17 cellular contexts compared by ENCODE assay signal in genomic region chrX:2897311-2897689, GRCh38. TPM values are rescaled to one million over a fixed set of nuclear protein-coding genes. Genes with fewer than 3 reads are reported as not detected.
DNase-seq lines count a peak whose midpoint lies in the region; ATAC-seq, FAIRE-seq and TF ChIP-seq lines count a peak whose summit lies in the region.
"Had no signal": no experiment of that assay in that cellular context is flagged by ENCODE, and none has a peak within 500 bp of the region (broad histone marks: within the 10 kb centered on the region; RNA-seq: fewer than 3 reads in every experiment).

No MANE protein-coding gene starts in this region.

- H2BK12ac ChIP-seq in H1 (ENCODE audit: low read depth, low read length): peak overlapping the region; percentile 50; the same call in 1 of the 2 replicates

- no peak overlapping the region for H3K4me3 ChIP-seq in H1 (ENCODE audit: extremely low read depth in 1 of 4, insufficient read depth in 2 of 4, low read depth in 3 of 4, low read length in 4 of 4)
- H3K4me3 ChIP-seq in mesodermal cell (ENCODE audit: extremely low read depth, insufficient read depth, low read length, poor library complexity, severe bottlenecking): no peak overlapping the region
- no peak overlapping the region for H3K4me3 ChIP-seq in SJCRH30
- H3K4me3 ChIP-seq: lung had no signal

- no peak overlapping the region for H2AFZ ChIP-seq in H1 (ENCODE audit: low read length)

- H3K9me3 ChIP-seq in H1 (ENCODE audit: insufficient read depth in 2 of 2, low read depth in 1 of 2, low read length in 1 of 2) (no peaks in the 10 kb centered on the region), mesodermal cell (ENCODE audit: control insufficient read depth, low read length) (no peaks in the 10 kb centered on the region), SJCRH30 (replicated peaks) (no peaks in the 10 kb centered on the region)

- no peak for TF ChIP-seq POLR2A in H1 (IDR thresholded peaks at IDR 0.05; ENCODE audit: control extremely low read depth in 1 of 2, low read depth in 2 of 2, low read length in 2 of 2)

- H3K27ac ChIP-seq in H1 (ENCODE audit: low read depth, low read length): no peak overlapping the region
- H3K27ac ChIP-seq in mesodermal cell (ENCODE audit: low read depth, low read length, severe bottlenecking): peak overlapping the region; percentile 71
- no peak overlapping the region for H3K27ac ChIP-seq in SJCRH30

- no peak for FAIRE-seq in H1 (lab: Jason Lieb, UNC)
- FAIRE-seq: A204.1 had no signal

- H3K27ac Mint-ChIP-seq in activated CD8-positive, alpha-beta T cell treated with anti-CD3 and anti-CD28 coated beads, Interleukin-2, amount 10 ng/mL, durations not matched to agents 7 days and 5 days: no peak overlapping the region
- H3K27ac Mint-ChIP-seq in activated CD8-positive, alpha-beta T cell treated with anti-CD3 and anti-CD28 coated beads for 36 hours: no peak overlapping the region
- peak overlapping the region; percentile 97 for H3K27ac Mint-ChIP-seq in type B pancreatic cell
- no peak overlapping the region for H3K27ac Mint-ChIP-seq in T-helper 2 cell treated with Interferon-gamma antibody and Interleukin-4, amounts not matched to agents 5 μg/mL and 100 μg/mL, for 36 hours
- H3K27ac Mint-ChIP-seq: activated T-helper 17 cell treated with anti-CD3 and anti-CD28 coated beads, Interleukin-2, amount 50 U/mL, for 72 hours; dendritic cell treated with granulocyte-macrophage colony-stimulating factor and Interleukin-4, amounts not matched to agents 40 ng/mL and 50 ng/mL, for 4 days; HFFc6; stimulated activated naive CD8-positive, alpha-beta T cell treated with anti-CD3 and anti-CD28 coated beads, Interleukin-15, Interleukin-2, amounts not matched to agents 100 ng/mL and 50 ng/mL, for 24 hours had no signal

- no peak overlapping the region for H3K23ac ChIP-seq in H1 (ENCODE audit: insufficient read length)

- no peak for DNase-seq in activated CD8-positive, alpha-beta T cell treated with anti-CD3 and anti-CD28 coated beads, Interleukin-2, amount 10 ng/mL, durations not matched to agents 7 days and 5 days
- DNase-seq in activated CD8-positive, alpha-beta T cell treated with anti-CD3 and anti-CD28 coated beads for 36 hours: no peak
- no peak for DNase-seq in H1 (ENCODE audit: low read depth in 1 of 2, low spot score in 2 of 2)
- no peak for DNase-seq in type B pancreatic cell (ENCODE audit: extremely low spot score, unreplicated experiment)
- no peak for DNase-seq in SJCRH30
- DNase-seq in GM19238 (ENCODE audit: insufficient read length, low spot score): no peak
- DNase-seq in T-helper 2 cell treated with Interferon-gamma antibody and Interleukin-4, amounts not matched to agents 5 μg/mL and 100 μg/mL, for 36 hours (ENCODE audit: low spot score): no peak
- DNase-seq: HFFc6, NCI-H226, spleen had no signal

- H3K27me3 ChIP-seq in H1 (replicated peaks in 1 of 4; ENCODE audit: control insufficient read depth in 3 of 4, extremely low read depth in 1 of 4, insufficient read depth in 3 of 4, low read length in 3 of 4): no peaks in the 10 kb centered on the region
- H3K27me3 ChIP-seq in SJCRH30: no peaks in the 10 kb centered on the region
- H3K27me3 ChIP-seq: spleen had no signal

- peak overlapping the region; percentile 79 for H4K8ac ChIP-seq in H1 (ENCODE audit: extremely low read depth, insufficient read depth, low read length)

- no peak overlapping the region for H3K9ac ChIP-seq in H1 (replicated peaks in 1 of 4; ENCODE audit: extremely low read depth in 1 of 4, low read depth in 3 of 4, low read length in 3 of 4)

- POLR2A ChIA-PET in activated CD8-positive, alpha-beta T cell treated with anti-CD3 and anti-CD28 coated beads, Interleukin-2, amount 10 ng/mL, durations not matched to agents 7 days and 5 days (lab: Charles Lee): no interaction called here
- POLR2A ChIA-PET in activated CD8-positive, alpha-beta T cell treated with anti-CD3 and anti-CD28 coated beads for 36 hours (lab: Charles Lee): no interaction called here
- POLR2A ChIA-PET in H1 (lab: Charles Lee; ENCODE audit: partially characterized antibody): interaction anchor here (1.0 to 1.5 kb wide), 2 partner anchors 29 to 32 kb away, joined by 3 to 4 read pairs; partner anchors contain the start of gene ARSD

- H3K18ac ChIP-seq in H1 (ENCODE audit: extremely low read depth, low read length): no peak overlapping the region; the same call in 1 of the 2 replicates

- H4K91ac ChIP-seq in H1 (replicated peaks; ENCODE audit: insufficient read length, low read length): no peak overlapping the region

- H3K79me1 ChIP-seq in H1 (ENCODE audit: low read depth, low read length): no peaks in the 10 kb centered on the region

- H3K36me3 ChIP-seq in H1 (ENCODE audit: control insufficient read depth in 2 of 4, insufficient read depth in 4 of 4, low read length in 3 of 4) (no peaks in the 10 kb centered on the region), mesodermal cell (ENCODE audit: control insufficient read depth, insufficient read depth, low read length) (no peaks in the 10 kb centered on the region), SJCRH30 (no peaks in the 10 kb centered on the region)
- H3K36me3 ChIP-seq: spleen had no signal

- H3K4me1 ChIP-seq in H1 (replicated peaks in 1 of 4; ENCODE audit: control insufficient read depth in 3 of 4, insufficient read depth in 4 of 4, low read length in 3 of 4): peaks cover 0 to 10% (median 6%) of the 10 kb centered on the region in 4 experiments; a peak in 6 of 7 replicates
- peaks cover 8% of the 10 kb centered on the region for H3K4me1 ChIP-seq in mesodermal cell (ENCODE audit: control insufficient read depth, insufficient read depth, low read length, poor library complexity, severe bottlenecking)
- H3K4me1 ChIP-seq in SJCRH30: peaks cover 7% of the 10 kb centered on the region; the same call in 1 of the 2 replicates

- H2BK20ac ChIP-seq in H1 (ENCODE audit: low read length): no peak overlapping the region

- peak overlapping the region; percentile 38 for H3K4me3 Mint-ChIP-seq in activated CD8-positive, alpha-beta T cell treated with anti-CD3 and anti-CD28 coated beads, Interleukin-2, amount 10 ng/mL, durations not matched to agents 7 days and 5 days
- no peak overlapping the region for H3K4me3 Mint-ChIP-seq in activated CD8-positive, alpha-beta T cell treated with anti-CD3 and anti-CD28 coated beads for 36 hours
- H3K4me3 Mint-ChIP-seq in type B pancreatic cell: peak overlapping the region; percentile 82
- H3K4me3 Mint-ChIP-seq in T-helper 2 cell treated with Interferon-gamma antibody and Interleukin-4, amounts not matched to agents 5 μg/mL and 100 μg/mL, for 36 hours: no peak overlapping the region
- H3K4me3 Mint-ChIP-seq: activated CD4-positive, alpha-beta T cell treated with anti-CD3 and anti-CD28 coated beads, Interleukin-2, amount 10 ng/mL, durations not matched to agents 7 days and 5 days; activated T-helper 17 cell treated with anti-CD3 and anti-CD28 coated beads, Interleukin-2, amount 50 U/mL, for 72 hours; dendritic cell treated with granulocyte-macrophage colony-stimulating factor and Interleukin-4, amounts not matched to agents 40 ng/mL and 50 ng/mL, for 4 days; HFFc6; stimulated activated naive CD8-positive, alpha-beta T cell treated with anti-CD3 and anti-CD28 coated beads, Interleukin-15, Interleukin-2, amounts not matched to agents 100 ng/mL and 50 ng/mL, for 24 hours had no signal

- no peak for TF ChIP-seq EP300 in H1 (IDR thresholded peaks at IDR 0.05; ENCODE audit: borderline replicate concordance in 1 of 2, low read depth in 2 of 2, low read length in 2 of 2)

- H3K4ac ChIP-seq in H1 (replicated peaks; ENCODE audit: insufficient read length, low read depth, low read length): no peak overlapping the region

- no peaks in the 10 kb centered on the region for H3K9me3 Mint-ChIP-seq in activated CD8-positive, alpha-beta T cell treated with anti-CD3 and anti-CD28 coated beads, Interleukin-2, amount 10 ng/mL, durations not matched to agents 7 days and 5 days (ENCODE audit: insufficient read depth)
- no peaks in the 10 kb centered on the region for H3K9me3 Mint-ChIP-seq in activated CD8-positive, alpha-beta T cell treated with anti-CD3 and anti-CD28 coated beads for 36 hours
- H3K9me3 Mint-ChIP-seq in type B pancreatic cell: peaks cover under 1% of the 10 kb centered on the region
- H3K9me3 Mint-ChIP-seq in T-helper 2 cell treated with Interferon-gamma antibody and Interleukin-4, amounts not matched to agents 5 μg/mL and 100 μg/mL, for 36 hours: no peaks in the 10 kb centered on the region
- H3K9me3 Mint-ChIP-seq: activated CD4-positive, alpha-beta T cell treated with anti-CD3 and anti-CD28 coated beads, Interleukin-2, amount 10 ng/mL, durations not matched to agents 7 days and 5 days; activated T-helper 17 cell treated with anti-CD3 and anti-CD28 coated beads, Interleukin-2, amount 50 U/mL, for 72 hours; dendritic cell treated with granulocyte-macrophage colony-stimulating factor and Interleukin-4, amounts not matched to agents 40 ng/mL and 50 ng/mL, for 4 days; HFFc6; stimulated activated naive CD8-positive, alpha-beta T cell treated with anti-CD3 and anti-CD28 coated beads, Interleukin-15, Interleukin-2, amounts not matched to agents 100 ng/mL and 50 ng/mL, for 24 hours had no signal

- ATAC-seq in activated CD8-positive, alpha-beta T cell treated with anti-CD3 and anti-CD28 coated beads, Interleukin-2, amount 10 ng/mL, durations not matched to agents 7 days and 5 days: no peak
- ATAC-seq in activated CD8-positive, alpha-beta T cell treated with anti-CD3 and anti-CD28 coated beads for 36 hours: no peak
- ATAC-seq: activated T-helper 17 cell treated with anti-CD3 and anti-CD28 coated beads, Interleukin-2, amount 50 U/mL, for 72 hours had no signal

- WGBS in H1 (ENCODE audit: extremely low coverage in 1 of 2, insufficient coverage in 1 of 2, insufficient read length in 1 of 2, insufficient replicate concordance in 2 of 2, low coverage in 1 of 2, low lambda C conversion rate in 2 of 2, missing lambda C conversion rate in 1 of 2), 2 experiments: 77% methylated on average over 12 of the region's 12 CpGs; no CpG with 5 or more reads in 1 of the 2 experiments
- 86 to 90% methylated on average over 7 to 8 of the region's 12 CpGs for WGBS in mesodermal cell (ENCODE audit: insufficient coverage in 2 of 2), 2 experiments

- H2BK5ac ChIP-seq in H1 (ENCODE audit: low read depth, low read length): no peak overlapping the region

- 0 out of 2 replicates have a peak overlapping the region, but pooled peaks have one; percentile 53 for H2AK5ac ChIP-seq in H1 (ENCODE audit: low read depth, low read length)

- H3K36me3 Mint-ChIP-seq in activated CD8-positive, alpha-beta T cell treated with anti-CD3 and anti-CD28 coated beads, Interleukin-2, amount 10 ng/mL, durations not matched to agents 7 days and 5 days (ENCODE audit: low read depth): no peaks in the 10 kb centered on the region
- no peaks in the 10 kb centered on the region for H3K36me3 Mint-ChIP-seq in activated CD8-positive, alpha-beta T cell treated with anti-CD3 and anti-CD28 coated beads for 36 hours (ENCODE audit: low read depth)
- H3K36me3 Mint-ChIP-seq in type B pancreatic cell: peaks cover 12% of the 10 kb centered on the region
- H3K36me3 Mint-ChIP-seq in T-helper 2 cell treated with Interferon-gamma antibody and Interleukin-4, amounts not matched to agents 5 μg/mL and 100 μg/mL, for 36 hours (ENCODE audit: low read depth): no peaks in the 10 kb centered on the region

- TF ChIP-seq CTCF in activated CD8-positive, alpha-beta T cell treated with anti-CD3 and anti-CD28 coated beads for 36 hours (IDR thresholded peaks at IDR 0.05): no peak
- TF ChIP-seq CTCF in H1 (IDR thresholded peaks at IDR 0.05; ENCODE audit: control extremely low read depth in 1 of 3, insufficient read depth in 1 of 3, low read depth in 1 of 3, low read length in 3 of 3): no peak
- no peak for TF ChIP-seq CTCF in type B pancreatic cell (conservative IDR thresholded peaks at IDR 0.05)

- no peak overlapping the region for H3K14ac ChIP-seq in H1 (ENCODE audit: insufficient read length)

- no peaks in the 10 kb centered on the region for H3K79me2 ChIP-seq in H1 (ENCODE audit: control insufficient read depth in 1 of 2, insufficient read depth in 2 of 2, low read length in 2 of 2)

- intact Hi-C loops in activated CD8-positive, alpha-beta T cell treated with anti-CD3 and anti-CD28 coated beads for 36 hours (cut with micrococcal nuclease): no loop called here

- CTCF ChIA-PET in activated CD8-positive, alpha-beta T cell treated with anti-CD3 and anti-CD28 coated beads, Interleukin-2, amount 10 ng/mL, durations not matched to agents 7 days and 5 days (lab: Charles Lee): no interaction called here
- CTCF ChIA-PET in activated CD8-positive, alpha-beta T cell treated with anti-CD3 and anti-CD28 coated beads for 36 hours (lab: Charles Lee): no interaction called here
- CTCF ChIA-PET in H1 (lab: Charles Lee; ENCODE audit: partially characterized antibody): no interaction called here

- no peaks in the 10 kb centered on the region for H4K20me1 ChIP-seq in H1 (replicated peaks in 1 of 2; ENCODE audit: control insufficient read depth in 1 of 2, insufficient read depth in 2 of 2, low read length in 2 of 2)

- H4K5ac ChIP-seq in H1 (ENCODE audit: insufficient read length, low read depth, low read length): no peak overlapping the region

- H2BK120ac ChIP-seq in H1 (replicated peaks; ENCODE audit: low read depth, low read length): no peak overlapping the region

- TF ChIP-seq RAD21 in H1 (IDR thresholded peaks at IDR 0.05 in 1 of 2, conservative IDR thresholded peaks at IDR 0.05 in 1 of 2; ENCODE audit: low read depth in 2 of 2, low read length in 2 of 2): no peak

- no peaks in the 10 kb centered on the region for H3K23me2 ChIP-seq in H1 (ENCODE audit: low read depth, low read length)

- peak overlapping the region; percentile 21 to 29; a peak in 3 of 4 replicates for H3K4me2 ChIP-seq in H1 (ENCODE audit: insufficient read depth in 1 of 2, low read depth in 2 of 2, low read length in 2 of 2)

- H2BK15ac ChIP-seq in H1 (ENCODE audit: low read length): no peak overlapping the region

- peaks cover 18% of the 10 kb centered on the region for H3K4me1 Mint-ChIP-seq in activated CD8-positive, alpha-beta T cell treated with anti-CD3 and anti-CD28 coated beads, Interleukin-2, amount 10 ng/mL, durations not matched to agents 7 days and 5 days (ENCODE audit: low read depth)
- peaks cover 18% of the 10 kb centered on the region for H3K4me1 Mint-ChIP-seq in activated CD8-positive, alpha-beta T cell treated with anti-CD3 and anti-CD28 coated beads for 36 hours (ENCODE audit: low read depth)
- H3K4me1 Mint-ChIP-seq in type B pancreatic cell (ENCODE audit: unreplicated experiment): peaks cover 32% of the 10 kb centered on the region
- peaks cover 3% of the 10 kb centered on the region for H3K4me1 Mint-ChIP-seq in T-helper 2 cell treated with Interferon-gamma antibody and Interleukin-4, amounts not matched to agents 5 μg/mL and 100 μg/mL, for 36 hours (ENCODE audit: low read depth)
- H3K4me1 Mint-ChIP-seq: activated T-helper 17 cell treated with anti-CD3 and anti-CD28 coated beads, Interleukin-2, amount 50 U/mL, for 72 hours had no signal

- H3K27me3 Mint-ChIP-seq in activated CD8-positive, alpha-beta T cell treated with anti-CD3 and anti-CD28 coated beads, Interleukin-2, amount 10 ng/mL, durations not matched to agents 7 days and 5 days (ENCODE audit: low read depth): no peaks in the 10 kb centered on the region
- H3K27me3 Mint-ChIP-seq in activated CD8-positive, alpha-beta T cell treated with anti-CD3 and anti-CD28 coated beads for 36 hours: no peaks in the 10 kb centered on the region
- no peaks in the 10 kb centered on the region for H3K27me3 Mint-ChIP-seq in type B pancreatic cell
- H3K27me3 Mint-ChIP-seq in T-helper 2 cell treated with Interferon-gamma antibody and Interleukin-4, amounts not matched to agents 5 μg/mL and 100 μg/mL, for 36 hours (ENCODE audit: low read depth): no peaks in the 10 kb centered on the region
- H3K27me3 Mint-ChIP-seq: activated T-helper 17 cell treated with anti-CD3 and anti-CD28 coated beads, Interleukin-2, amount 50 U/mL, for 72 hours; stimulated activated naive CD8-positive, alpha-beta T cell treated with anti-CD3 and anti-CD28 coated beads, Interleukin-15, Interleukin-2, amounts not matched to agents 100 ng/mL and 50 ng/mL, for 24 hours had no signal

- H3K56ac ChIP-seq in H1 (replicated peaks; ENCODE audit: insufficient read length, low read depth, low read length): no peak overlapping the region

RNA-seq across cellular contexts. Expression of gene ARSD, which starts 31.8 kb away (rescaled TPM):
- 1 to 10 TPM; 1.6 to 2.5 TPM for total RNA-seq in activated CD8-positive, alpha-beta T cell treated with anti-CD3 and anti-CD28 coated beads, Interleukin-2, amount 10 ng/mL, durations not matched to agents 7 days and 5 days
- total RNA-seq in activated CD8-positive, alpha-beta T cell treated with anti-CD3 and anti-CD28 coated beads for 36 hours: 1 to 10 TPM in 1 of 2 experiments, under 1 TPM in 1; 0.98 to 1.2 TPM
- total RNA-seq in H1 (2021; fragmentation: NEBNext Ultra II Directional; extraction: Animal tissue kit (Norgen Biotek cat#: 25700)): 3.2 and 3.4 TPM in 2 replicates
- polyA plus RNA-seq in H1 (2011; rRNA removed): 1.8 and 3.5 TPM in 2 replicates
- 2.4 TPM for polyA plus RNA-seq in H1 (2011; cell fraction: cytosol; rRNA removed)
- 3.8 TPM for polyA plus RNA-seq in H1 (2011; cell fraction: nucleus; rRNA removed)
- polyA plus RNA-seq in H1 (2012, experiment 1 of 2): 2.2 to 2.5 TPM (median 2.3 TPM) in 4 replicates
- polyA plus RNA-seq in H1 (2012, experiment 2 of 2): 2.2 TPM
- 3.9 TPM for polyA plus RNA-seq in H1 (2013, experiment 1 of 2)
- 3.7 TPM for polyA plus RNA-seq in H1 (2013, experiment 2 of 2)
- 2.9 and 4.5 TPM in 2 replicates for polyA minus RNA-seq in H1 (2011; rRNA and poly(A)+ RNA removed)
- 3.4 TPM for polyA minus RNA-seq in H1 (2011; cell fraction: cytosol; rRNA and poly(A)+ RNA removed)
- 2.1 TPM for polyA minus RNA-seq in H1 (2011; cell fraction: nucleus; rRNA and poly(A)+ RNA removed)
- polyA plus RNA-seq in mesodermal cell (2013, experiment 1 of 2): 8.7 TPM
- 6.8 TPM for polyA plus RNA-seq in mesodermal cell (2013, experiment 2 of 2)
- total RNA-seq in type B pancreatic cell (ENCODE audit: low replicate concordance): 38.7 and 54.6 TPM in 2 replicates
- total RNA-seq in SJCRH30 (2014; rRNA removed; shearing (Covaris generic)): 0.16 and 0.41 TPM in 2 replicates

Comparison
In these comparisons a context has a peak if more than half of its experiments do, and no peak if none do; other contexts are left out.
1. H3K4me3 Mint-ChIP-seq: peak in activated CD8-positive, alpha-beta T cell treated with anti-CD3 and anti-CD28 coated beads, Interleukin-2, amount 10 ng/mL, durations not matched to agents 7 days and 5 days (single experiment) and type B pancreatic cell (single experiment); none in activated CD8-positive, alpha-beta T cell treated with anti-CD3 and anti-CD28 coated beads for 36 hours (single experiment) and T-helper 2 cell treated with Interferon-gamma antibody and Interleukin-4, amounts not matched to agents 5 μg/mL and 100 μg/mL, for 36 hours (single experiment).